8 cellular contexts compared by ENCODE assay signal in the genomic region with DNA sequence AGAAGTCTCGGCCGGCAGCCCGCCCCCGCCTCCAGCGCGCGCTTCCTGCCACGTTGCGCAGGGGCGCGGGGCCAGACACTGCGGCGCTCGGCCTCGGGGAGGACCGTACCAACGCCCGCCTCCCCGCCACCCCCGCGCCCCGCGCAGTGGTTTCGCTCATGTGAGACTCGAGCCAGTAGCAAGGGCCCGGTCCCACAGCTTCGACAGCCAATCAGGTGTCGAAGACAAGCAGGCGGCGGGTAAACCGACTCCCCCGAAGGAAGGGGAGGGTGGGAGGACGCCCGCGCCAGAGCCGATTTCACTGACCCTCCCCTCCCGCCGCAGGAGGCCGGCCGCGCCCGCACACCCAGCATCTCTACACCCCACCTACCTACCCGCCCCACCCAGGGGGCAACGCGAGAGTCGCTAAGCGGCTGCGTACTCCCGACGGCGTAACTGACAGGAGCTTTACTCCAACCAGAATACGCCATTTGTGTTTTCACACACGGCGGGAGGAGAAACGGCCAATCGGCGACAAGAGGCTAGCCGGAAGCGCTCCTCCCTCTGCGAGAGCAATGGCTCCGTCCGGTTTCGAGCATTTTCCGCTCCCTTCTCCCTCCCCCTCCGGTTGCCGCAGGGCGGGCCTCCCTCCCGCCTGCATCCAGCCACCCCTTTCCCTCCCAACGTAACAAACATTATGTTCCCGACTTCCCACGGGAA. TPM values are rescaled to one million over a fixed set of nuclear protein-coding genes. Genes with fewer than 3 reads are reported as not detected.
DNase-seq lines count a peak whose midpoint lies in the region; ATAC-seq and TF ChIP-seq lines count a peak whose summit lies in the region.

No MANE protein-coding gene starts in this region.

- H3K36me3 Mint-ChIP-seq in activated naive CD8-positive, alpha-beta T cell treated with anti-CD3 and anti-CD28 coated beads for 36 hours = peaks cover 53% of the 10 kb centered on the region
- H3K36me3 Mint-ChIP-seq in glutamatergic neuron (ENCODE audit: unreplicated experiment) = no peaks in the 10 kb centered on the region

- H3K27ac Mint-ChIP-seq in activated naive CD8-positive, alpha-beta T cell treated with anti-CD3 and anti-CD28 coated beads for 36 hours = peak overlapping the region; percentile 99
- H3K27ac Mint-ChIP-seq in glutamatergic neuron (ENCODE audit: unreplicated experiment) = peak overlapping the region; percentile 98

- no peaks in the 10 kb centered on the region for H3K9me3 Mint-ChIP-seq in activated naive CD8-positive, alpha-beta T cell treated with anti-CD3 and anti-CD28 coated beads for 36 hours
- H3K9me3 Mint-ChIP-seq in glutamatergic neuron (ENCODE audit: unreplicated experiment) = peaks cover 35% of the 10 kb centered on the region

- H3K4me1 Mint-ChIP-seq in activated naive CD8-positive, alpha-beta T cell treated with anti-CD3 and anti-CD28 coated beads for 36 hours = peaks cover 57% of the 10 kb centered on the region
- peaks cover 33% of the 10 kb centered on the region for H3K4me1 Mint-ChIP-seq in glutamatergic neuron (ENCODE audit: low read depth, unreplicated experiment)

- DNase-seq in GM10248 (ENCODE audit: extremely low spot score) = peak; percentile 90
- peak; percentile 89 for DNase-seq in NCI-H1105 (lab: John Stamatoyannopoulos, UW)
- DNase-seq in SKM-1 (lab: John Stamatoyannopoulos, UW; ENCODE audit: unreplicated experiment) = peak; percentile 84
- DNase-seq in activated naive CD8-positive, alpha-beta T cell treated with anti-CD3 and anti-CD28 coated beads for 36 hours = peak; percentile 98
- peak; percentile 96 for DNase-seq in glutamatergic neuron
- DNase-seq in omental fat pad (ENCODE audit: low spot score) = peak; percentile 97
- peak; percentile 98 for DNase-seq in testis

- ATAC-seq in HG02642 (IDR thresholded peaks at IDR 0.05; ENCODE audit: poor library complexity, unreplicated experiment) (peak; percentile 75), omental fat pad (ENCODE audit: low FRiP score) (peak; percentile 86)

- CTCF ChIA-PET in GM10248 (lab: Yijun Ruan, JAX) = interaction anchor here (1.4 to 3.2 kb wide), 4 partner anchors 8 to 27 kb away, joined by 4 to 12 read pairs (median 5); no protein-coding TSS in a partner anchor

- H3K4me3 ChIP-seq in testis = peak overlapping the region; percentile 74 to 83

- TF ChIP-seq CTCF in GM10248 (IDR thresholded peaks at IDR 0.05; ENCODE audit: control extremely low read depth, extremely low read depth, low read depth, missing control alignments) = no peak
- no peak for TF ChIP-seq CTCF in glutamatergic neuron (IDR thresholded peaks at IDR 0.05; ENCODE audit: partially characterized antibody, unreplicated experiment)
- TF ChIP-seq CTCF in omental fat pad (IDR thresholded peaks at IDR 0.05) = no peak
- no peak for TF ChIP-seq CTCF in testis (IDR thresholded peaks at IDR 0.05)

- POLR2A ChIA-PET in GM10248 (lab: Yijun Ruan, JAX) = interaction anchor here (0.5 to 3.2 kb wide), 16 partner anchors 11 to 601 kb away, joined by 3 to 21 read pairs (median 4); a partner anchor contains a TSS

- peak; percentile 25 for TF ChIP-seq POLR2A in testis (IDR thresholded peaks at IDR 0.05)

- no peaks in the 10 kb centered on the region for H3K27me3 Mint-ChIP-seq in activated naive CD8-positive, alpha-beta T cell treated with anti-CD3 and anti-CD28 coated beads for 36 hours
- peaks cover 36% of the 10 kb centered on the region for H3K27me3 Mint-ChIP-seq in glutamatergic neuron (ENCODE audit: unreplicated experiment)

- 0% methylated on average over 44 to 63 of the region's 71 CpGs for WGBS in testis, 2 donors

- peak overlapping the region; percentile 92 for H3K4me3 Mint-ChIP-seq in activated naive CD8-positive, alpha-beta T cell treated with anti-CD3 and anti-CD28 coated beads for 36 hours
- H3K4me3 Mint-ChIP-seq in glutamatergic neuron (ENCODE audit: unreplicated experiment) = peak overlapping the region; percentile 94

- peaks cover 37% of the 10 kb centered on the region for H3K4me1 ChIP-seq in testis

- no peaks in the 10 kb centered on the region for H3K27me3 ChIP-seq in testis

- no peaks in the 10 kb centered on the region for H3K36me3 ChIP-seq in testis (ENCODE audit: low read depth, missing control alignments)

- intact Hi-C loops in testis (cut with DNase I; ENCODE audit: low total_unique reads) = no loop called here

- H3K9me3 ChIP-seq in testis = no peaks in the 10 kb centered on the region

- peak overlapping the region; percentile 98 to 99 for H3K27ac ChIP-seq in testis

RNA-seq across cellular contexts. Expression of a gene that starts 0.6 kb away (rescaled TPM):
- 100 to 1,000 TPM; 104 to 112 TPM for total RNA-seq in activated naive CD8-positive, alpha-beta T cell treated with anti-CD3 and anti-CD28 coated beads for 36 hours
- total RNA-seq in glutamatergic neuron (ENCODE audit: unreplicated experiment) (337 TPM), omental fat pad (100 to 1,000 TPM in 2 of 4 donors, 10 to 100 TPM in 2; 86.4 to 120 (median 99.3) TPM), testis (100 to 1,000 TPM; 155 to 168 TPM)
- polyA plus RNA-seq in testis (ENCODE audit: insufficient read depth, low read depth, low replicate concordance) = 70.5 TPM

RNA-seq across cellular contexts. Expression of a gene that starts 33.9 kb away (rescaled TPM):
- total RNA-seq in activated naive CD8-positive, alpha-beta T cell treated with anti-CD3 and anti-CD28 coated beads for 36 hours = 10 to 100 TPM; 62.5 to 63.8 TPM
- total RNA-seq in glutamatergic neuron (ENCODE audit: unreplicated experiment) = 50.2 TPM
- 10 to 100 TPM; 17.2 to 30.0 (median 20.2) TPM for total RNA-seq in omental fat pad
- total RNA-seq in testis = 10 to 100 TPM; 55.0 to 76.1 TPM
- polyA plus RNA-seq in testis (ENCODE audit: insufficient read depth, low read depth, low replicate concordance) = 140 TPM

Comparison
In these comparisons a context has a peak if more than half of its experiments do, and no peak if none do; other contexts are left out.
1. Peak in every context shown above with its lines: DNase-seq, ATAC-seq, H3K4me3 ChIP-seq and H3K27ac ChIP-seq.